14 cellular contexts compared by ENCODE assay signal in genomic region chr9:110977259-110977709, GRCh38.
DNase-seq lines count a peak whose midpoint lies in the region; ATAC-seq and TF ChIP-seq lines count a peak whose summit lies in the region.
"Had no signal": no experiment of that assay in that cellular context is flagged by ENCODE, and none has a peak within 500 bp of the region (broad histone marks: within the 10 kb centered on the region; RNA-seq: fewer than 3 reads in every experiment).

No MANE protein-coding gene starts in this region.

- peak overlapping the region; percentile 17 for H3K4me2 ChIP-seq in GM23248 (ENCODE audit: unreplicated experiment)

- H2AFZ ChIP-seq in GM23248, result no peak overlapping the region

- H3F3A ChIP-seq in GM23248 (ENCODE audit: insufficient read depth), result peaks cover 27% of the 10 kb centered on the region; the same call in 1 of the 2 replicates

- H3K9me3 ChIP-seq in GM23248 (ENCODE audit: low read depth), result no peaks in the 10 kb centered on the region
- H3K9me3 ChIP-seq: psoas muscle, upper lobe of right lung had no signal

- DNase-seq in GM23248, result peak; percentile 69
- DNase-seq in RWPE1 (ENCODE audit: low spot score), result peak; percentile 83
- DNase-seq in epithelial cell of prostate (ENCODE audit: low read depth, low spot score), result peak; percentile 79
- peak; percentile 5 for DNase-seq in pulmonary artery endothelial cell (ENCODE audit: low read depth, low spot score)
- DNase-seq in pons (ENCODE audit: low spot score), result no peak
- DNase-seq in activated CD4-positive, CD25-positive, alpha-beta regulatory T cell (lab: John Stamatoyannopoulos, UW), result no peak
- no peak for DNase-seq in NCI-H1930 (lab: John Stamatoyannopoulos, UW)
- DNase-seq: activated CD4-positive, alpha-beta T cell treated with anti-CD3 and anti-CD28 coated beads for 1 hour; DMS153; effector CD8-positive, alpha-beta T cell; NCI-H1436 treated with DMSO at 0.1 percent for 48 hours; psoas muscle; upper lobe of right lung had no signal

- H3K4me1 ChIP-seq in GM23248 (ENCODE audit: insufficient read depth), result peaks cover 56% of the 10 kb centered on the region
- H3K4me1 ChIP-seq: psoas muscle had no signal

- no peaks in the 10 kb centered on the region for H3K9me2 ChIP-seq in GM23248 (ENCODE audit: insufficient read depth)

- no peak overlapping the region for H3K4me3 ChIP-seq in GM23248
- H3K4me3 ChIP-seq: psoas muscle, upper lobe of right lung had no signal

- no peak overlapping the region for H3K9ac ChIP-seq in GM23248

- no peak for TF ChIP-seq CTCF in RWPE1 (conservative IDR thresholded peaks at IDR 0.05; ENCODE audit: low read depth)

- ATAC-seq in GM21447 (IDR thresholded peaks at IDR 0.05; ENCODE audit: unreplicated experiment), result no peak
- ATAC-seq: upper lobe of right lung had no signal

- no peaks in the 10 kb centered on the region for H3K36me3 ChIP-seq in GM23248 (ENCODE audit: low read depth)
- H3K36me3 ChIP-seq: upper lobe of right lung had no signal

- POLR2A ChIA-PET in RWPE1 (lab: Yijun Ruan, JAX; ENCODE audit: low non-redundant PET), result no interaction called here

- H3K79me2 ChIP-seq in GM23248 (ENCODE audit: insufficient read depth), result peaks cover 99% of the 10 kb centered on the region

- WGBS in GM23248 (ENCODE audit: low coverage in 1 of 2, low lambda C conversion rate in 2 of 2, missing lambda C conversion rate in 2 of 2), 2 experiments, result 5 to 9% methylated on average over 3 of the region's 3 CpGs

- in situ Hi-C loops in GM23248 (cut with MboI), result no loop called here

- peaks cover 10% of the 10 kb centered on the region; the same call in 1 of the 2 replicates for H4K20me1 ChIP-seq in GM23248 (ENCODE audit: insufficient read depth)

- no peaks in the 10 kb centered on the region for H3K27me3 ChIP-seq in GM23248 (replicated peaks; ENCODE audit: insufficient read depth)
- H3K27me3 ChIP-seq: upper lobe of right lung had no signal

- no peak overlapping the region for H3K27ac ChIP-seq in GM23248
- H3K27ac ChIP-seq in RWPE1, result peak overlapping the region; percentile 38; the same call in 1 of the 2 replicates
- H3K27ac ChIP-seq in epithelial cell of prostate, result peak overlapping the region; percentile 44
- H3K27ac ChIP-seq: psoas muscle, upper lobe of right lung had no signal

- CTCF ChIA-PET in RWPE1 (lab: Yijun Ruan, JAX), result interaction anchor here (0.7 to 1.4 kb wide), 5 partner anchors 8 to 780 kb away, joined by 3 to 4 read pairs (median 3); no protein-coding TSS in a partner anchor

Comparison
In these comparisons a context has a peak if more than half of its experiments do, and no peak if none do; other contexts are left out.
1. DNase-seq: peak in GM23248 (single experiment), RWPE1 (single experiment), epithelial cell of prostate (single experiment) and pulmonary artery endothelial cell (single experiment); none in pons (single experiment), activated CD4-positive, CD25-positive, alpha-beta regulatory T cell (0 of 4) and NCI-H1930 (0 of 2).